ENCODE assay signal across 8 cellular contexts in the genomic region with DNA sequence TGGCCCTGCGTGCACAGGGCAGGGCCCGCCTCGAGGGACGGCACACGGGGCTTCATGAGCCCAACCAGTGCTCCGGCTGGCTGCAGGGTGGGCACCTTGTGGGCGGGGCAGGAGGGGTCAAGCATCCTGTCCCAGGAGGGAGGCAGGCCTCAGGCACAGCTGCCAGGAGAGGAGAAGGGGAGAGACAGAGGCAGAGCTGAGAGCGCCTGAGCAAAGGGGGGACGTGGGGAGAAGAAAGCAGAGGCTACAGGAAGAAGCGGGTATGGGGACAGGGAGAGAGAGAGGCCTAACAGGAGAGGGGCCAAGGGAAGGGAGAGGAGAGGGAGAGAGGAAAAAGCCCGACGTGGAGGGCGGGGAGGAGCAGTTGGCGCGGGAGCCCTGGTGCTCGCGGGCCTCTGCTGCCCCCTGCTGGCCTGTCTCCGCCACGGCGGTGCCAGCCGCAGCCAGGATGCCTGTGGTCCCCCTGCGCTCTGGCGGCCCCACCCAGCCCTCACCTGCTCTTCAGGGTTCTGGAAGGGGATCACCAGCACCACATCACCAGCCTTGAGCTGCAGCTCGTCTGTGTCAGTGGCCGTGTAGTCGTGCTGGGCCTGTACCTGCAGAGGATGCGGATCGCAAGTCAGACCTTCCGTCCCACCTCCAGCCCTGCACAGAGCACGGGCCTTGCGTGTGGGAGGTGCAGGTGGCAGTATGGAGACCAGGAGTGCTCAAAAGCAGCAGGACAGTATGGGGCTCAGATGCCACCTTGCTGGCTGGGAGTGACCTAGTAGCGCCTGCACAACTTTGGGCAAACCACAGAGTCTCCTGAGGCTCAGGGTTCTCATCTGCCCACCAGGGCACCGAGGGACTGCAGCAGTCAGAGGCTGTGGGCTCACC. TPM values are rescaled to one million over a fixed set of nuclear protein-coding genes. Genes with fewer than 3 reads are reported as not detected.
DNase-seq lines count a peak whose midpoint lies in the region; ATAC-seq lines count a peak whose summit lies in the region.

No MANE protein-coding gene starts in this region.

- H2BK5ac ChIP-seq in mesendoderm (ENCODE audit: low read length) = no peak overlapping the region

- ATAC-seq in HG02981 (IDR thresholded peaks at IDR 0.05; ENCODE audit: unreplicated experiment) = peak; percentile 71
- ATAC-seq in activated CD8-positive, alpha-beta T cell treated with anti-CD3 and anti-CD28 coated beads, Interleukin-2, amount 10 ng/mL, durations not matched to agents 7 days and 5 days = peak; percentile 80

- POLR2A ChIA-PET in activated CD8-positive, alpha-beta T cell treated with anti-CD3 and anti-CD28 coated beads, Interleukin-2, amount 10 ng/mL, durations not matched to agents 7 days and 5 days (lab: Charles Lee) = no interaction called here

- no peak overlapping the region for H3K4ac ChIP-seq in mesendoderm (ENCODE audit: low read depth, low read length)

- no peak overlapping the region for H4K5ac ChIP-seq in mesendoderm (ENCODE audit: low read length)

- H2BK15ac ChIP-seq in mesendoderm (replicated peaks; ENCODE audit: low read depth) = no peak overlapping the region

- peak overlapping the region; percentile 46 for H3K9ac ChIP-seq in mesendoderm (ENCODE audit: low read length)

- H3K27me3 ChIP-seq in mesendoderm (ENCODE audit: insufficient read depth, low read length, poor library complexity) = no peaks in the 10 kb centered on the region

- H3K4me1 ChIP-seq in mesendoderm (ENCODE audit: control insufficient read depth, low read depth, low read length) = no peaks in the 10 kb centered on the region

- no peak overlapping the region for H3K18ac ChIP-seq in mesendoderm (ENCODE audit: low read length)

- H3K79me1 ChIP-seq in mesendoderm (ENCODE audit: low read length) = no peaks in the 10 kb centered on the region

- no peak overlapping the region for H3K4me3 ChIP-seq in mesendoderm (ENCODE audit: low read length)

- no peak overlapping the region for H3K4me3 Mint-ChIP-seq in activated CD8-positive, alpha-beta T cell treated with anti-CD3 and anti-CD28 coated beads, Interleukin-2, amount 10 ng/mL, durations not matched to agents 7 days and 5 days

- H3K79me2 ChIP-seq in mesendoderm (ENCODE audit: control insufficient read depth, insufficient read depth, low read length) = no peaks in the 10 kb centered on the region

- H2AK5ac ChIP-seq in mesendoderm (ENCODE audit: low read length) = no peak overlapping the region

- H2BK120ac ChIP-seq in mesendoderm (ENCODE audit: low read depth, low read length) = no peak overlapping the region

- no peak overlapping the region for H3K4me2 ChIP-seq in mesendoderm (ENCODE audit: low read length)

- no peaks in the 10 kb centered on the region for H3K9me3 Mint-ChIP-seq in activated CD8-positive, alpha-beta T cell treated with anti-CD3 and anti-CD28 coated beads, Interleukin-2, amount 10 ng/mL, durations not matched to agents 7 days and 5 days (ENCODE audit: insufficient read depth)

- H3K23ac ChIP-seq in mesendoderm (ENCODE audit: low read length) = no peak overlapping the region

- WGBS in mesendoderm (ENCODE audit: extremely low coverage, insufficient coverage, low lambda C conversion rate) = no CpG with 5 or more reads among the region's 33 CpGs

- H3K4me1 Mint-ChIP-seq in activated CD8-positive, alpha-beta T cell treated with anti-CD3 and anti-CD28 coated beads, Interleukin-2, amount 10 ng/mL, durations not matched to agents 7 days and 5 days (ENCODE audit: low read depth) = peaks cover 4% of the 10 kb centered on the region

- H3K56ac ChIP-seq in mesendoderm (ENCODE audit: low read length) = peak overlapping the region; percentile 54

- H4K8ac ChIP-seq in mesendoderm (ENCODE audit: low read depth, low read length) = no peak overlapping the region

- H3K36me3 ChIP-seq in mesendoderm (ENCODE audit: control insufficient read depth, insufficient read depth, low read length) = no peaks in the 10 kb centered on the region

- H3K36me3 Mint-ChIP-seq in activated CD8-positive, alpha-beta T cell treated with anti-CD3 and anti-CD28 coated beads, Interleukin-2, amount 10 ng/mL, durations not matched to agents 7 days and 5 days (ENCODE audit: low read depth) = peaks cover 15% of the 10 kb centered on the region

- peak overlapping the region; percentile 43 for H3K27ac Mint-ChIP-seq in activated CD8-positive, alpha-beta T cell treated with anti-CD3 and anti-CD28 coated beads, Interleukin-2, amount 10 ng/mL, durations not matched to agents 7 days and 5 days

- CTCF ChIA-PET in activated CD8-positive, alpha-beta T cell treated with anti-CD3 and anti-CD28 coated beads, Interleukin-2, amount 10 ng/mL, durations not matched to agents 7 days and 5 days (lab: Charles Lee) = interaction anchor here (0.5 to 2.0 kb wide), 6 partner anchors 14 to 1489 kb away, joined by 3 to 7 read pairs (median 3); no protein-coding TSS in a partner anchor

- H3K27me3 Mint-ChIP-seq in activated CD8-positive, alpha-beta T cell treated with anti-CD3 and anti-CD28 coated beads, Interleukin-2, amount 10 ng/mL, durations not matched to agents 7 days and 5 days (ENCODE audit: low read depth) = no peaks in the 10 kb centered on the region

- H3K27ac ChIP-seq in mesendoderm (ENCODE audit: low read depth, low read length) = no peak overlapping the region

- peak; percentile 26 for DNase-seq in NK-92 treated with Interleukin-12 subunit alpha and Interleukin-12 subunit beta, amount 100 ng/mL, for 24 hours (lab: John Stamatoyannopoulos, UW)
- DNase-seq in NK-92 (lab: John Stamatoyannopoulos, UW; ENCODE audit: unreplicated experiment) (no peak), NCI-H524 (lab: John Stamatoyannopoulos, UW) (peak; percentile 50 to 74), ecto neural progenitor cell (ENCODE audit: low spot score) (peak; percentile 86), mesendoderm (peak; percentile 74)
- DNase-seq in activated CD8-positive, alpha-beta T cell treated with anti-CD3 and anti-CD28 coated beads, Interleukin-2, amount 10 ng/mL, durations not matched to agents 7 days and 5 days = peak; percentile 71
- DNase-seq in stimulated activated CD8-positive, alpha-beta memory T cell treated with anti-CD3 and anti-CD28 coated beads, Interleukin-7, amount 100 ng/mL, for 24 hours (ENCODE audit: low read depth) = peak; percentile 36

RNA-seq across cellular contexts. Expression of a gene that starts 56.8 kb away (rescaled TPM):
- total RNA-seq in activated CD8-positive, alpha-beta T cell treated with anti-CD3 and anti-CD28 coated beads, Interleukin-2, amount 10 ng/mL, durations not matched to agents 7 days and 5 days = 100 to 1,000 TPM; 125 to 127 TPM
- polyA plus RNA-seq in mesendoderm (2013, experiment 1 of 2) = 18.7 TPM
- 20.2 TPM for polyA plus RNA-seq in mesendoderm (2013, experiment 2 of 2)
